33 cellular contexts compared by ENCODE assay signal in genomic region chr13:36866232-36866631, GRCh38. TPM values are rescaled to one million over a fixed set of nuclear protein-coding genes. Genes with fewer than 3 reads are reported as not detected.
"Had no signal": no experiment of that assay in that cellular context is flagged by ENCODE, and none has a peak within 500 bp of the region (broad histone marks: within the 10 kb centered on the region; RNA-seq: fewer than 3 reads in every experiment).

No MANE protein-coding gene starts in this region.

- ATAC-seq: activated CD8-positive, alpha-beta T cell treated with anti-CD3 and anti-CD28 coated beads for 36 hours; activated naive CD4-positive, alpha-beta T cell treated with anti-CD3 and anti-CD28 coated beads, Interleukin-2, amount 50 U/mL, for 72 hours; activated T-cell treated with anti-CD3 and anti-CD28 coated beads, Interleukin-2, amount 50 U/mL, for 4 hours; activated T-cell treated with anti-CD3 and anti-CD28 coated beads, Interleukin-2, amount 50 U/mL, for 72 hours; activated T-helper 17 cell treated with anti-CD3 and anti-CD28 coated beads, Interleukin-2, amount 50 U/mL, for 72 hours; body of pancreas had no signal

- H3K27me3 ChIP-seq: adrenal gland, body of pancreas, brain microvascular endothelial cell, breast epithelium had no signal

- H3K4me3 ChIP-seq: adrenal gland, body of pancreas, breast epithelium had no signal

- FAIRE-seq: astrocyte, TTC549 had no signal

- H3K36me3 ChIP-seq: adrenal gland, brain microvascular endothelial cell, breast epithelium had no signal

- H3K4me1 ChIP-seq: adrenal gland, body of pancreas, breast epithelium had no signal

- DNase-seq: activated B cell treated with CpG ODN at 0.5 μM for 24 hours; activated CD4-positive, alpha-beta memory T cell treated with anti-CD3 and anti-CD28 coated beads for 36 hours; activated CD4-positive, alpha-beta T cell treated with anti-CD3 and anti-CD28 coated beads for 4 hours; activated CD4-positive, alpha-beta T cell treated with anti-CD3 and anti-CD28 coated beads, Interleukin-2, amount 10 ng/mL, durations not matched to agents 24 days and 14 days; activated CD4-positive, alpha-beta T cell treated with anti-CD3 and anti-CD28 coated beads, Interleukin-2, amount 50 U/mL, for 1 hour; activated CD4-positive, alpha-beta T cell treated with anti-CD3 and anti-CD28 coated beads, Interleukin-2, amount 50 U/mL, for 4 hours; activated CD4-positive, CD25-positive, alpha-beta regulatory T cell treated with anti-CD3 and anti-CD28 coated beads, Interleukin-2, amount 50 U/mL, for 72 hours; activated CD8-positive, alpha-beta memory T cell treated with anti-CD3 and anti-CD28 coated beads, Interleukin-2, amount 50 U/mL, for 4 hours; activated CD8-positive, alpha-beta T cell treated with anti-CD3 and anti-CD28 coated beads for 36 hours; activated effector memory CD4-positive, alpha-beta T cell treated with anti-CD3 and anti-CD28 coated beads, Interleukin-2, amount 50 U/mL, for 16 hours; activated naive CD4-positive, alpha-beta T cell treated with anti-CD3 and anti-CD28 coated beads for 36 hours; activated naive CD4-positive, alpha-beta T cell treated with anti-CD3 and anti-CD28 coated beads, Interleukin-2, amount 50 U/mL, for 16 hours; activated naive CD8-positive, alpha-beta T cell treated with anti-CD3 and anti-CD28 coated beads for 36 hours; activated T-cell treated with anti-CD3 and anti-CD28 coated beads for 4 hours; activated T-cell treated with anti-CD3 and anti-CD28 coated beads, Interleukin-2, amount 50 U/mL, for 1 hour; activated T-cell treated with anti-CD3 and anti-CD28 coated beads, Interleukin-2, amount 50 U/mL, for 4 hours; activated T-cell treated with anti-CD3 and anti-CD28 coated beads, Interleukin-2, amount 50 U/mL, for 72 hours; adrenal gland; amniotic stem cell; aorta; body of pancreas; brain microvascular endothelial cell; central memory CD4-positive, alpha-beta T cell; T-helper 1 cell; T-helper 2 cell; T-helper 9 cell had no signal

- H3K9me3 ChIP-seq: adrenal gland, body of pancreas, breast epithelium had no signal

- H3K27ac ChIP-seq: adrenal gland, body of pancreas, brain microvascular endothelial cell, breast epithelium, VCaP had no signal

RNA-seq across cellular contexts. Expression of gene SMAD9, which starts 53.8 kb away (rescaled TPM):
- total RNA-seq: activated B cell treated with CpG ODN at 0.5 μM for 24 hours; activated CD4-positive, alpha-beta memory T cell treated with anti-CD3 and anti-CD28 coated beads for 36 hours; activated CD8-positive, alpha-beta memory T cell treated with anti-CD3 and anti-CD28 coated beads for 36 hours; activated T-cell treated with anti-CD3 and anti-CD28 coated beads, Interleukin-2, amount 50 U/mL, for 4 hours; activated T-cell treated with anti-CD3 and anti-CD28 coated beads, Interleukin-2, amount 50 U/mL, for 72 hours had no signal
